In genomic region chr12:47079894-47080724, GRCh38 we compare ENCODE assay signal across 1 cellular context.
TF ChIP-seq lines count a peak whose summit lies in the region.

A gene with protein sequence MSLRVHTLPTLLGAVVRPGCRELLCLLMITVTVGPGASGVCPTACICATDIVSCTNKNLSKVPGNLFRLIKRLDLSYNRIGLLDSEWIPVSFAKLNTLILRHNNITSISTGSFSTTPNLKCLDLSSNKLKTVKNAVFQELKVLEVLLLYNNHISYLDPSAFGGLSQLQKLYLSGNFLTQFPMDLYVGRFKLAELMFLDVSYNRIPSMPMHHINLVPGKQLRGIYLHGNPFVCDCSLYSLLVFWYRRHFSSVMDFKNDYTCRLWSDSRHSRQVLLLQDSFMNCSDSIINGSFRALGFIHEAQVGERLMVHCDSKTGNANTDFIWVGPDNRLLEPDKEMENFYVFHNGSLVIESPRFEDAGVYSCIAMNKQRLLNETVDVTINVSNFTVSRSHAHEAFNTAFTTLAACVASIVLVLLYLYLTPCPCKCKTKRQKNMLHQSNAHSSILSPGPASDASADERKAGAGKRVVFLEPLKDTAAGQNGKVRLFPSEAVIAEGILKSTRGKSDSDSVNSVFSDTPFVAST (minus strand): TSS chr12:47079959. CDS start chr12:47079002, 957 bp downstream.

TF ChIP-seq in K562, 482 proteins besides CTCF, POLR2A, EP300 and RAD21 (continued from another document and continues in another):
- TF ChIP-seq RCOR1 (IDR thresholded peaks at IDR 0.05; ENCODE audit: borderline replicate concordance in 1 of 2, low read depth in 2 of 2, low read length in 2 of 2): no peak
- TF ChIP-seq, protein P1, sequence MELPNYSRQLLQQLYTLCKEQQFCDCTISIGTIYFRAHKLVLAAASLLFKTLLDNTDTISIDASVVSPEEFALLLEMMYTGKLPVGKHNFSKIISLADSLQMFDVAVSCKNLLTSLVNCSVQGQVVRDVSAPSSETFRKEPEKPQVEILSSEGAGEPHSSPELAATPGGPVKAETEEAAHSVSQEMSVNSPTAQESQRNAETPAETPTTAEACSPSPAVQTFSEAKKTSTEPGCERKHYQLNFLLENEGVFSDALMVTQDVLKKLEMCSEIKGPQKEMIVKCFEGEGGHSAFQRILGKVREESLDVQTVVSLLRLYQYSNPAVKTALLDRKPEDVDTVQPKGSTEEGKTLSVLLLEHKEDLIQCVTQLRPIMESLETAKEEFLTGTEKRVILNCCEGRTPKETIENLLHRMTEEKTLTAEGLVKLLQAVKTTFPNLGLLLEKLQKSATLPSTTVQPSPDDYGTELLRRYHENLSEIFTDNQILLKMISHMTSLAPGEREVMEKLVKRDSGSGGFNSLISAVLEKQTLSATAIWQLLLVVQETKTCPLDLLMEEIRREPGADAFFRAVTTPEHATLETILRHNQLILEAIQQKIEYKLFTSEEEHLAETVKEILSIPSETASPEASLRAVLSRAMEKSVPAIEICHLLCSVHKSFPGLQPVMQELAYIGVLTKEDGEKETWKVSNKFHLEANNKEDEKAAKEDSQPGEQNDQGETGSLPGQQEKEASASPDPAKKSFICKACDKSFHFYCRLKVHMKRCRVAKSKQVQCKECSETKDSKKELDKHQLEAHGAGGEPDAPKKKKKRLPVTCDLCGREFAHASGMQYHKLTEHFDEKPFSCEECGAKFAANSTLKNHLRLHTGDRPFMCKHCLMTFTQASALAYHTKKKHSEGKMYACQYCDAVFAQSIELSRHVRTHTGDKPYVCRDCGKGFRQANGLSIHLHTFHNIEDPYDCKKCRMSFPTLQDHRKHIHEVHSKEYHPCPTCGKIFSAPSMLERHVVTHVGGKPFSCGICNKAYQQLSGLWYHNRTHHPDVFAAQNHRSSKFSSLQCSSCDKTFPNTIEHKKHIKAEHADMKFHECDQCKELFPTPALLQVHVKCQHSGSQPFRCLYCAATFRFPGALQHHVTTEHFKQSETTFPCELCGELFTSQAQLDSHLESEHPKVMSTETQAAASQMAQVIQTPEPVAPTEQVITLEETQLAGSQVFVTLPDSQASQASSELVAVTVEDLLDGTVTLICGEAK (IDR thresholded peaks at IDR 0.05): 0 out of 2 replicates have a peak, but pooled peaks have one; percentile 19
- TF ChIP-seq, protein P1 (CRISPR knock-in tag; IDR thresholded peaks at IDR 0.05): no peak
- no peak for TF ChIP-seq NFXL1 (CRISPR knock-in tag; IDR thresholded peaks at IDR 0.05)
- no peak for TF ChIP-seq MEF2D (tag; conservative IDR thresholded peaks at IDR 0.05; ENCODE audit: low read depth)
- TF ChIP-seq BRD4 (IDR thresholded peaks at IDR 0.05): 0 out of 2 replicates have a peak, but pooled peaks have one; percentile 55
- TF ChIP-seq ZNF133 (CRISPR knock-in tag; IDR thresholded peaks at IDR 0.05): no peak
- peak; percentile 11; the same call in 1 of the 2 replicates for TF ChIP-seq SPI1 (IDR thresholded peaks at IDR 0.05; ENCODE audit: borderline replicate concordance, low read depth, low read length)
- no peak for TF ChIP-seq PPARD (CRISPR knock-in tag; IDR thresholded peaks at IDR 0.05)
- no peak for TF ChIP-seq BRF1 (IDR thresholded peaks at IDR 0.05; ENCODE audit: borderline replicate concordance, extremely low read depth, insufficient read length)
- peak in 1 of 3 experiments; percentile 37; a peak in 1 of 6 replicates for TF ChIP-seq ZBTB11 (CRISPR knock-in tag; IDR thresholded peaks at IDR 0.05)
- peak; percentile 9 for TF ChIP-seq HNRNPLL (IDR thresholded peaks at IDR 0.05; ENCODE audit: low read depth, low read length, poor library complexity, severe bottlenecking)
- TF ChIP-seq GATAD2A (IDR thresholded peaks at IDR 0.05): no peak
- TF ChIP-seq NFIX (CRISPR knock-in tag; IDR thresholded peaks at IDR 0.05; ENCODE audit: low read depth): no peak
- TF ChIP-seq, protein P2, sequence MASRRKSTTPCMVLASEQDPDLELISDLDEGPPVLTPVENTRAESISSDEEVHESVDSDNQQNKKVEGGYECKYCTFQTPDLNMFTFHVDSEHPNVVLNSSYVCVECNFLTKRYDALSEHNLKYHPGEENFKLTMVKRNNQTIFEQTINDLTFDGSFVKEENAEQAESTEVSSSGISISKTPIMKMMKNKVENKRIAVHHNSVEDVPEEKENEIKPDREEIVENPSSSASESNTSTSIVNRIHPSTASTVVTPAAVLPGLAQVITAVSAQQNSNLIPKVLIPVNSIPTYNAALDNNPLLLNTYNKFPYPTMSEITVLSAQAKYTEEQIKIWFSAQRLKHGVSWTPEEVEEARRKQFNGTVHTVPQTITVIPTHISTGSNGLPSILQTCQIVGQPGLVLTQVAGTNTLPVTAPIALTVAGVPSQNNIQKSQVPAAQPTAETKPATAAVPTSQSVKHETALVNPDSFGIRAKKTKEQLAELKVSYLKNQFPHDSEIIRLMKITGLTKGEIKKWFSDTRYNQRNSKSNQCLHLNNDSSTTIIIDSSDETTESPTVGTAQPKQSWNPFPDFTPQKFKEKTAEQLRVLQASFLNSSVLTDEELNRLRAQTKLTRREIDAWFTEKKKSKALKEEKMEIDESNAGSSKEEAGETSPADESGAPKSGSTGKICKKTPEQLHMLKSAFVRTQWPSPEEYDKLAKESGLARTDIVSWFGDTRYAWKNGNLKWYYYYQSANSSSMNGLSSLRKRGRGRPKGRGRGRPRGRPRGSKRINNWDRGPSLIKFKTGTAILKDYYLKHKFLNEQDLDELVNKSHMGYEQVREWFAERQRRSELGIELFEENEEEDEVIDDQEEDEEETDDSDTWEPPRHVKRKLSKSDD (conservative IDR thresholded peaks at IDR 0.05; ENCODE audit: low read length): no peak
- 0 out of 2 replicates have a peak, but pooled peaks have one; percentile 37 for TF ChIP-seq ZNF511 (CRISPR knock-in tag; IDR thresholded peaks at IDR 0.05)
- no peak for TF ChIP-seq ERF (CRISPR knock-in tag; IDR thresholded peaks at IDR 0.05)
- no peak for TF ChIP-seq ZNF764 (CRISPR knock-in tag; IDR thresholded peaks at IDR 0.05; ENCODE audit: low read depth)
- no peak for TF ChIP-seq ZNF12 (CRISPR knock-in tag; IDR thresholded peaks at IDR 0.05)
- peak; percentile 68 for TF ChIP-seq PCBP1 (IDR thresholded peaks at IDR 0.05; ENCODE audit: low read depth, low read length, poor library complexity, severe bottlenecking)
- no peak for TF ChIP-seq KAT8 (IDR thresholded peaks at IDR 0.05; ENCODE audit: low read depth)
- 0 out of 4 replicates have a peak, but pooled peaks of 1 of the 2 experiments have one; percentile 43 for TF ChIP-seq TEAD1 (CRISPR knock-in tag; IDR thresholded peaks at IDR 0.05)
- TF ChIP-seq GABPA (tag; conservative IDR thresholded peaks at IDR 0.05; ENCODE audit: low read depth): peak; percentile 30
- TF ChIP-seq, protein P3, sequence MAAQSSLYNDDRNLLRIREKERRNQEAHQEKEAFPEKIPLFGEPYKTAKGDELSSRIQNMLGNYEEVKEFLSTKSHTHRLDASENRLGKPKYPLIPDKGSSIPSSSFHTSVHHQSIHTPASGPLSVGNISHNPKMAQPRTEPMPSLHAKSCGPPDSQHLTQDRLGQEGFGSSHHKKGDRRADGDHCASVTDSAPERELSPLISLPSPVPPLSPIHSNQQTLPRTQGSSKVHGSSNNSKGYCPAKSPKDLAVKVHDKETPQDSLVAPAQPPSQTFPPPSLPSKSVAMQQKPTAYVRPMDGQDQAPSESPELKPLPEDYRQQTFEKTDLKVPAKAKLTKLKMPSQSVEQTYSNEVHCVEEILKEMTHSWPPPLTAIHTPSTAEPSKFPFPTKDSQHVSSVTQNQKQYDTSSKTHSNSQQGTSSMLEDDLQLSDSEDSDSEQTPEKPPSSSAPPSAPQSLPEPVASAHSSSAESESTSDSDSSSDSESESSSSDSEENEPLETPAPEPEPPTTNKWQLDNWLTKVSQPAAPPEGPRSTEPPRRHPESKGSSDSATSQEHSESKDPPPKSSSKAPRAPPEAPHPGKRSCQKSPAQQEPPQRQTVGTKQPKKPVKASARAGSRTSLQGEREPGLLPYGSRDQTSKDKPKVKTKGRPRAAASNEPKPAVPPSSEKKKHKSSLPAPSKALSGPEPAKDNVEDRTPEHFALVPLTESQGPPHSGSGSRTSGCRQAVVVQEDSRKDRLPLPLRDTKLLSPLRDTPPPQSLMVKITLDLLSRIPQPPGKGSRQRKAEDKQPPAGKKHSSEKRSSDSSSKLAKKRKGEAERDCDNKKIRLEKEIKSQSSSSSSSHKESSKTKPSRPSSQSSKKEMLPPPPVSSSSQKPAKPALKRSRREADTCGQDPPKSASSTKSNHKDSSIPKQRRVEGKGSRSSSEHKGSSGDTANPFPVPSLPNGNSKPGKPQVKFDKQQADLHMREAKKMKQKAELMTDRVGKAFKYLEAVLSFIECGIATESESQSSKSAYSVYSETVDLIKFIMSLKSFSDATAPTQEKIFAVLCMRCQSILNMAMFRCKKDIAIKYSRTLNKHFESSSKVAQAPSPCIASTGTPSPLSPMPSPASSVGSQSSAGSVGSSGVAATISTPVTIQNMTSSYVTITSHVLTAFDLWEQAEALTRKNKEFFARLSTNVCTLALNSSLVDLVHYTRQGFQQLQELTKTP (IDR thresholded peaks at IDR 0.05; ENCODE audit: low read depth in 1 of 2, partially characterized antibody in 2 of 2): no peak
- TF ChIP-seq ZNF436 (CRISPR knock-in tag; IDR thresholded peaks at IDR 0.05): no peak
- TF ChIP-seq AFF4 (CRISPR knock-in tag; IDR thresholded peaks at IDR 0.05): no peak
